15 cellular contexts compared by ENCODE assay signal in the genomic region with DNA sequence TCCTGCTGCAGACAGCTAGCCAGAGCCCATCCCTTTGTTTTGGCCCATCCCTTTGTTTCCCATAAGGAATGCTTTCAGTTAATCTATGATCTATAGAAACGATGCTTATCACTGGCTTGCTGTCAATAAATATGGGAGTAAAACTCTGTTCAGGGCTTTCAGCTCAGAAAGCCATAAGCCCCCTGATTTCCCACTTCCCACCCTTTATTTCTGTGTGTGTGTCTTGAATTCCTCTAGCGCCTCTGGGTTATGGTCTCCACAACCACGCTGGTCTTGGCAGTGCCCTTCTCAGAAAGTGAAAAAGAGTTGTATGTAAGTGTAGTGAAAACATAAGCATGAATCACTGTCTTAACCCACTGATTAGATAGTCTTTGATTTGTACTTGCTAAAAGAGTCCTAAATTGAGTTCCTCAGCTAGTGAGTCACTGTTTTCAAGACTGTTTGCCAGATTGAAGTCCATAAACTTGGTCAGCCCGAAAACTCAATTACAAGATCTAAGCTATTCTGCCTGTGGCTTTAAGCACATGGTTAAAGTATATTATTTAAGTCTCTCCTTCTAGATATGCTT. TPM values are rescaled to one million over a fixed set of nuclear protein-coding genes. Genes with fewer than 3 reads are reported as not detected.
DNase-seq lines count a peak whose midpoint lies in the region; ATAC-seq and TF ChIP-seq lines count a peak whose summit lies in the region.
"Had no signal": no experiment of that assay in that cellular context is flagged by ENCODE, and none has a peak within 500 bp of the region (broad histone marks: within the 10 kb centered on the region; RNA-seq: fewer than 3 reads in every experiment).

No MANE protein-coding gene starts in this region.

- H3K27ac ChIP-seq in IMR-90 (ENCODE audit: insufficient read depth, low read length) (no peak overlapping the region), brain microvascular endothelial cell (no peak overlapping the region), left lung (no peak overlapping the region), mesendoderm (ENCODE audit: low read depth, low read length) (no peak overlapping the region)

- no peaks in the 10 kb centered on the region for H3K79me2 ChIP-seq in mesendoderm (ENCODE audit: control insufficient read depth, insufficient read depth, low read length)

- no peak overlapping the region for H4K91ac ChIP-seq in IMR-90 (ENCODE audit: insufficient read depth, low read depth, low read length)

- H2BK5ac ChIP-seq in IMR-90 (ENCODE audit: low read depth, low read length, poor library complexity, severe bottlenecking) (no peak overlapping the region), mesendoderm (ENCODE audit: low read length) (no peak overlapping the region)

- ATAC-seq in IMR-90 (ENCODE audit: low read depth) (peak; percentile 48), left lung (peak; percentile 48), HG03520 (IDR thresholded peaks at IDR 0.05; ENCODE audit: unreplicated experiment) (no peak), HG02938 (IDR thresholded peaks at IDR 0.05; ENCODE audit: unreplicated experiment) (no peak)

- H3K4ac ChIP-seq in IMR-90 (ENCODE audit: low read depth, low read length) (no peak overlapping the region), mesendoderm (ENCODE audit: low read depth, low read length) (no peak overlapping the region)

- H4K5ac ChIP-seq in IMR-90 (ENCODE audit: low read depth, low read length) (no peak overlapping the region), mesendoderm (ENCODE audit: low read length) (no peak overlapping the region)

- H3K4me3 ChIP-seq in IMR-90 (ENCODE audit: insufficient read depth, low read depth, low read length) (no peak overlapping the region), brain microvascular endothelial cell (ENCODE audit: low read depth, low read length) (no peak overlapping the region), left lung (no peak overlapping the region), mesendoderm (ENCODE audit: low read length) (no peak overlapping the region)

- DNase-seq in EH (ENCODE audit: low read depth) (peak; percentile 70), IMR-90 (peak; percentile 22), brain microvascular endothelial cell (peak; percentile 38), left lung (no peak), OCI-M1 (lab: John Stamatoyannopoulos, UW) (no peak), mesendoderm (no peak)
- DNase-seq: activated CD4-positive, alpha-beta T cell treated with anti-CD3 and anti-CD28 coated beads, Interleukin-2, amount 50 U/mL, for 1 hour; CD4-positive, alpha-beta T cell; head of caudate nucleus; NCI-H1436 treated with DMSO at 0.1 percent for 48 hours; stimulated activated CD4-positive, alpha-beta T cell treated with anti-CD3 and anti-CD28 coated beads, Interleukin-4, amount 100 ng/mL, for 1 hour had no signal

- H2BK20ac ChIP-seq in IMR-90 (ENCODE audit: low read depth, low read length) = no peak overlapping the region

- in situ Hi-C loops in IMR-90 (cut with MboI; ENCODE audit: low sequenced_read_pairs) = no loop called here
- in situ Hi-C loops in brain microvascular endothelial cell (cut with HindIII; ENCODE audit: low pct_ligation_motif_present, low sequenced_read_pairs) = no loop called here

- no peaks in the 10 kb centered on the region for H4K20me1 ChIP-seq in IMR-90 (ENCODE audit: insufficient read depth, low read length)

- intact Hi-C loops in IMR-90 (cut with micrococcal nuclease) = no loop called here
- intact Hi-C loops in left lung (cut with DNase I) = no loop called here

- no peak overlapping the region for H2AK9ac ChIP-seq in IMR-90 (replicated peaks; ENCODE audit: low read depth, low read length, poor library complexity)

- H3K79me1 ChIP-seq in IMR-90 (ENCODE audit: low read depth in 1 of 2, low read length in 2 of 2) = no peaks in the 10 kb centered on the region
- H3K79me1 ChIP-seq in mesendoderm (ENCODE audit: low read length) = no peaks in the 10 kb centered on the region

- no peak overlapping the region for H2BK15ac ChIP-seq in IMR-90 (ENCODE audit: low read depth, low read length)
- H2BK15ac ChIP-seq in mesendoderm (replicated peaks; ENCODE audit: low read depth) = no peak overlapping the region

- TF ChIP-seq RAD21 in IMR-90 (IDR thresholded peaks at IDR 0.05; ENCODE audit: low read length) = no peak

- POLR2A ChIA-PET in IMR-90 (lab: Charles Lee; ENCODE audit: unreplicated experiment) = no interaction called here

- CTCF ChIA-PET in IMR-90 (lab: Yijun Ruan, JAX) = interaction anchor here (0.9 kb wide), 1 partner anchor 12 kb away, joined by 3 read pairs; no protein-coding TSS in a partner anchor

- H3K27me3 ChIP-seq in IMR-90 (ENCODE audit: control insufficient read depth, insufficient read depth, low read length) = peaks cover 9% of the 10 kb centered on the region
- no peaks in the 10 kb centered on the region for H3K27me3 ChIP-seq in brain microvascular endothelial cell (replicated peaks)
- H3K27me3 ChIP-seq in left lung = no peaks in the 10 kb centered on the region
- no peaks in the 10 kb centered on the region for H3K27me3 ChIP-seq in mesendoderm (ENCODE audit: insufficient read depth, low read length, poor library complexity)

- no peak overlapping the region for H3K9ac ChIP-seq in IMR-90 (ENCODE audit: low read depth, low read length)
- no peak overlapping the region for H3K9ac ChIP-seq in mesendoderm (ENCODE audit: low read length)

- dilution Hi-C loops in IMR-90 (cut with HindIII; ENCODE audit: low sequenced_read_pairs, unreplicated experiment) = no loop called here

- no peak overlapping the region for H2AFZ ChIP-seq in IMR-90 (replicated peaks; ENCODE audit: low read length, poor library complexity)

- H3K14ac ChIP-seq in IMR-90 (replicated peaks; ENCODE audit: low read depth, low read length) = no peak overlapping the region

- H3K9me1 ChIP-seq in IMR-90 (ENCODE audit: insufficient read depth, low read length) = no peaks in the 10 kb centered on the region

- H3K56ac ChIP-seq in IMR-90 (ENCODE audit: extremely low read depth, insufficient read depth, low read length) = no peak overlapping the region
- H3K56ac ChIP-seq in mesendoderm (ENCODE audit: low read length) = no peak overlapping the region

- TF ChIP-seq CTCF in IMR-90 (conservative IDR thresholded peaks at IDR 0.05; ENCODE audit: low read depth, low read length) = no peak
- TF ChIP-seq CTCF in brain microvascular endothelial cell (IDR thresholded peaks at IDR 0.05; ENCODE audit: low read depth, low read length, missing control alignments) = no peak
- no peak for TF ChIP-seq CTCF in left lung (IDR thresholded peaks at IDR 0.05)

- H3K36me3 ChIP-seq in IMR-90 (ENCODE audit: control insufficient read depth, insufficient read depth, low read length) (no peaks in the 10 kb centered on the region), brain microvascular endothelial cell (replicated peaks) (no peaks in the 10 kb centered on the region), left lung (no peaks in the 10 kb centered on the region), mesendoderm (ENCODE audit: control insufficient read depth, insufficient read depth, low read length) (no peaks in the 10 kb centered on the region)

- H3K18ac ChIP-seq in IMR-90 (ENCODE audit: low read depth, low read length) = no peak overlapping the region
- H3K18ac ChIP-seq in mesendoderm (ENCODE audit: low read length) = no peak overlapping the region

- WGBS in IMR-90 (ENCODE audit: extremely low coverage in 2 of 2, insufficient read length in 1 of 2), 2 experiments = no CpG with 5 or more reads among the region's 4 CpGs
- WGBS in mesendoderm (ENCODE audit: extremely low coverage, insufficient coverage, low lambda C conversion rate) = no CpG with 5 or more reads among the region's 4 CpGs

- H4K8ac ChIP-seq in IMR-90 (ENCODE audit: low read depth in 2 of 2, low read length in 2 of 2) = no peak overlapping the region
- no peak overlapping the region for H4K8ac ChIP-seq in mesendoderm (ENCODE audit: low read depth, low read length)

- H3K23ac ChIP-seq in IMR-90 (ENCODE audit: low read depth, low read length) (no peak overlapping the region), mesendoderm (ENCODE audit: low read length) (no peak overlapping the region)

- H2BK120ac ChIP-seq in IMR-90 (ENCODE audit: low read depth, low read length) = no peak overlapping the region
- H2BK120ac ChIP-seq in mesendoderm (ENCODE audit: low read depth, low read length) = no peak overlapping the region

- no peak overlapping the region for H2AK5ac ChIP-seq in IMR-90 (ENCODE audit: low read depth, low read length)
- no peak overlapping the region for H2AK5ac ChIP-seq in mesendoderm (ENCODE audit: low read length)

- peaks cover 4% of the 10 kb centered on the region; the same call in 1 of the 2 replicates for H3K9me3 ChIP-seq in IMR-90 (ENCODE audit: control insufficient read depth, insufficient read depth, low read length)
- peaks cover 0 to 21% of the 10 kb centered on the region in 2 donors for H3K9me3 ChIP-seq in left lung

- H3K4me2 ChIP-seq in IMR-90 (ENCODE audit: low read depth, low read length) (no peak overlapping the region), mesendoderm (ENCODE audit: low read length) (no peak overlapping the region)

- H3K4me1 ChIP-seq in IMR-90 (ENCODE audit: control insufficient read depth, insufficient read depth, low read length) (no peaks in the 10 kb centered on the region), left lung (no peaks in the 10 kb centered on the region), mesendoderm (ENCODE audit: control insufficient read depth, low read depth, low read length) (no peaks in the 10 kb centered on the region)

- no TSS peak for BruUV-seq in IMR-90 (replicated peaks; lab: Mats Ljungman, UMichigan)

- TF ChIP-seq POLR2A in IMR-90 (IDR thresholded peaks at IDR 0.05; ENCODE audit: low read depth, low read length) = no peak

TF ChIP-seq in IMR-90, 13 proteins besides CTCF, POLR2A, EP300 and RAD21:
- no peak for TF ChIP-seq MAFK (IDR thresholded peaks at IDR 0.05; ENCODE audit: low read depth, low read length)

RNA-seq across cellular contexts. Expression of a gene that starts 18.9 kb away (rescaled TPM):
- not detected in 2 replicates for total RNA-seq in IMR-90 (2012; rRNA removed)
- polyA plus RNA-seq in IMR-90 (2012; rRNA removed) = not detected in 2 replicates
- not detected in 2 replicates for polyA plus RNA-seq in IMR-90 (2012; cell fraction: cytosol; rRNA removed)
- not detected in 2 replicates for polyA plus RNA-seq in IMR-90 (2012; cell fraction: nucleus; rRNA removed; ENCODE audit: low replicate concordance)
- total RNA-seq in left lung = 10 to 100 TPM; 11.5 to 27.0 TPM
- not detected for polyA plus RNA-seq in mesendoderm (2013, experiment 1 of 2)
- polyA plus RNA-seq in mesendoderm (2013, experiment 2 of 2) = not detected
- total RNA-seq: dermis microvascular lymphatic vessel endothelial cell, lung microvascular endothelial cell had no signal

RNA-seq across cellular contexts. Expression of a gene that starts 35.8 kb away (rescaled TPM):
- total RNA-seq in IMR-90 (2012; rRNA removed) (not detected in 2 replicates), left lung (10 to 100 TPM in 1 of 2 donors, 1 to 10 TPM in 1; 2.9 to 13.8 TPM)
- not detected in 2 replicates for polyA plus RNA-seq in IMR-90 (2012; rRNA removed)
- not detected in 2 replicates for polyA plus RNA-seq in IMR-90 (2012; cell fraction: cytosol; rRNA removed)
- not detected in 2 replicates for polyA plus RNA-seq in IMR-90 (2012; cell fraction: nucleus; rRNA removed; ENCODE audit: low replicate concordance)
- polyA plus RNA-seq in mesendoderm (2013, experiment 1 of 2) = not detected
- not detected for polyA plus RNA-seq in mesendoderm (2013, experiment 2 of 2)
- total RNA-seq: dermis microvascular lymphatic vessel endothelial cell, lung microvascular endothelial cell had no signal

Comparison
In these comparisons a context has a peak if more than half of its experiments do, and no peak if none do; other contexts are left out.
1. DNase-seq: peak in EH (single experiment), IMR-90 (single experiment) and brain microvascular endothelial cell (single experiment); none in left lung (0 of 2), OCI-M1 (single experiment) and mesendoderm (single experiment).
2. ATAC-seq: peak in IMR-90 (single experiment) and left lung (single experiment); none in HG03520 (single experiment) and HG02938 (single experiment).
3. RNA of a gene that starts 18.9 kb away (total RNA-seq): 11.5 to 27.0 TPM in left lung; not detected in IMR-90; every median in the first group is over 10 times any median in the second.